ENCODE assay signal across 12 cellular contexts in the genomic region with DNA sequence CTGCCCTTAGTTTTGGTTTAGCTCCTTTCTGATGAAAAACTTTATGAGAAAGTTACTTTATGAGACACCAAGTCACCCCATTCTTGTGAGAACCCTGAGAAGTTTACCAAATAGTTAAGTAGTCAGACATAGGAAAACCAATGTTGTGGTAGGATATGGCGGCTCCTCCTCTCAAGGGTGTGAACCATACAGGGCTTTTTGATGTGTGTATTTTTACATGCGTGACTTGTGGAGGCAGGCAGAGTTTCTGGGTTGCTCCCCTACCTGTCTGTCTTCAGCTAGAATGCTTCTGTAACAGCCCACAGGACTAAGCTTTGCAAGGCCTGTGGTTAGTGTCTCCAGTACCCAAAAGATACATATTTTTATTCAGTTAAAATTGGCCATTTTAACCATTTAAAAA. TPM values are rescaled to one million over a fixed set of nuclear protein-coding genes. Genes with fewer than 3 reads are reported as not detected.
DNase-seq lines count a peak whose midpoint lies in the region; ATAC-seq and TF ChIP-seq lines count a peak whose summit lies in the region.
"Had no signal": no experiment of that assay in that cellular context is flagged by ENCODE, and none has a peak within 500 bp of the region (broad histone marks: within the 10 kb centered on the region; RNA-seq: fewer than 3 reads in every experiment).

No MANE protein-coding gene starts in this region.

- H3K9me3 Mint-ChIP-seq in naive thymus-derived CD4-positive, alpha-beta T cell, result peaks cover 0 to 8% (median 0%) of the 10 kb centered on the region in 11 donors

- WGBS in stomach, 5 donors, result 73 to 83% (median 77%) methylated on average over 2 of the region's 2 CpGs

- H3K27ac ChIP-seq in naive thymus-derived CD4-positive, alpha-beta T cell (ENCODE audit: low read depth, low read length), result peak overlapping the region; percentile 85
- peak overlapping the region in 2 of 5 donors; percentile 42 to 53 for H3K27ac ChIP-seq in stomach
- no peak overlapping the region for H3K27ac ChIP-seq in PC-3 (ENCODE audit: low read length)
- H3K27ac ChIP-seq: neutrophil, tibial artery had no signal

- H3K27me3 ChIP-seq in naive thymus-derived CD4-positive, alpha-beta T cell (ENCODE audit: control insufficient read depth in 2 of 2, insufficient read depth in 2 of 2, low read length in 2 of 2), result no peaks in the 10 kb centered on the region
- H3K27me3 ChIP-seq in stomach (no peaks in the 10 kb centered on the region), PC-3 (ENCODE audit: low read length) (no peaks in the 10 kb centered on the region)
- H3K27me3 ChIP-seq: neutrophil, tibial artery had no signal

- H3K4me3 ChIP-seq in naive thymus-derived CD4-positive, alpha-beta T cell (ENCODE audit: low read length), result peak overlapping the region; percentile 55
- H3K4me3 ChIP-seq in stomach, result no peak overlapping the region
- no peak overlapping the region for H3K4me3 ChIP-seq in PC-3 (ENCODE audit: low read length)
- H3K4me3 ChIP-seq: tibial artery had no signal

- H3K9ac ChIP-seq in PC-3 (ENCODE audit: low read length), result no peak overlapping the region

- H3K36me3 Mint-ChIP-seq in naive thymus-derived CD4-positive, alpha-beta T cell, result peaks cover 0 to 39% (median 20%) of the 10 kb centered on the region in 5 donors

- peak; percentile 47 for DNase-seq in activated T-cell treated with anti-CD3 and anti-CD28 coated beads for 24 hours (ENCODE audit: low read depth)
- DNase-seq in naive thymus-derived CD4-positive, alpha-beta T cell, result peak in 8 of 9 donors; percentile 49 to 90 (median 86)
- no peak for DNase-seq in stomach
- no peak for DNase-seq in DMS153 (lab: John Stamatoyannopoulos, UW)
- no peak for DNase-seq in PC-3
- DNase-seq: KBM-7, tibial artery had no signal

- H3K9me3 ChIP-seq in naive thymus-derived CD4-positive, alpha-beta T cell (ENCODE audit: control insufficient read depth in 2 of 3, low read length in 3 of 3), result no peaks in the 10 kb centered on the region
- H3K9me3 ChIP-seq in stomach, result no peaks in the 10 kb centered on the region
- no peaks in the 10 kb centered on the region for H3K9me3 ChIP-seq in PC-3 (ENCODE audit: low read length)
- H3K9me3 ChIP-seq: neutrophil, tibial artery had no signal

- peaks cover 83 to 87% of the 10 kb centered on the region in 2 donors for H3K4me1 ChIP-seq in naive thymus-derived CD4-positive, alpha-beta T cell (ENCODE audit: control insufficient read depth in 2 of 2, insufficient read depth in 2 of 2, low read length in 2 of 2)
- H3K4me1 ChIP-seq in stomach (peaks cover 11 to 71% (median 46%) of the 10 kb centered on the region in 4 donors), PC-3 (ENCODE audit: insufficient read depth, low read length) (no peaks in the 10 kb centered on the region)

- no peak for TF ChIP-seq POLR2A in stomach (IDR thresholded peaks at IDR 0.05)

- TF ChIP-seq EP300 in stomach (IDR thresholded peaks at IDR 0.05), result no peak

- no TSS peak for BruUV-seq in PC-3 (replicated peaks; lab: Mats Ljungman, UMichigan)

- H3K4me3 Mint-ChIP-seq in naive thymus-derived CD4-positive, alpha-beta T cell, result peak overlapping the region; percentile 69 to 95 (median 88)

- no peak overlapping the region for H2AFZ ChIP-seq in PC-3 (ENCODE audit: low read length)

- no peaks in the 10 kb centered on the region for H3F3A ChIP-seq in PC-3 (ENCODE audit: low read length, unreplicated experiment)

- H4K20me1 ChIP-seq in PC-3 (ENCODE audit: low read length), result peaks cover 5% of the 10 kb centered on the region; the same call in 1 of the 2 replicates

- ATAC-seq in GM18511 (IDR thresholded peaks at IDR 0.05; ENCODE audit: unreplicated experiment), result peak; percentile 75
- ATAC-seq in HG03135 (IDR thresholded peaks at IDR 0.05; ENCODE audit: unreplicated experiment), result peak; percentile 56
- peak; percentile 91 for ATAC-seq in naive thymus-derived CD4-positive, alpha-beta T cell
- ATAC-seq in HG03457 (IDR thresholded peaks at IDR 0.05; ENCODE audit: unreplicated experiment), result no peak
- no peak for ATAC-seq in PC-3

- no peaks in the 10 kb centered on the region for H3K9me2 ChIP-seq in PC-3 (replicated peaks; ENCODE audit: low read length)

- no peaks in the 10 kb centered on the region for H3K36me3 ChIP-seq in naive thymus-derived CD4-positive, alpha-beta T cell (ENCODE audit: control insufficient read depth in 2 of 3, insufficient read depth in 3 of 3, low read length in 3 of 3)
- H3K36me3 ChIP-seq in stomach, result peaks cover 0 to 6% (median 2%) of the 10 kb centered on the region in 4 donors
- no peaks in the 10 kb centered on the region for H3K36me3 ChIP-seq in PC-3 (ENCODE audit: low read depth, low read length)

- peaks cover 62 to 99% (median 89%) of the 10 kb centered on the region in 7 donors for H3K4me1 Mint-ChIP-seq in naive thymus-derived CD4-positive, alpha-beta T cell

- TF ChIP-seq CTCF in stomach (IDR thresholded peaks at IDR 0.05) (no peak), PC-3 (conservative IDR thresholded peaks at IDR 0.05; ENCODE audit: low read depth, low read length) (no peak)

- CTCF ChIA-PET in naive thymus-derived CD4-positive, alpha-beta T cell (lab: Charles Lee), result interaction anchor here (0.6 to 2.4 kb wide), 10 partner anchors 12 to 51 kb away, joined by 3 to 16 read pairs (median 4); a partner anchor contains a TSS
- CTCF ChIA-PET in PC-3 (lab: Charles Lee), result no interaction called here

- no peaks in the 10 kb centered on the region for H3K27me3 Mint-ChIP-seq in naive thymus-derived CD4-positive, alpha-beta T cell

- POLR2A ChIA-PET in naive thymus-derived CD4-positive, alpha-beta T cell (lab: Charles Lee), result interaction anchor here (0.6 to 7.4 kb wide), 22 partner anchors 9 to 277 kb away, joined by 3 to 273 read pairs (median 6); a partner anchor contains a TSS
- POLR2A ChIA-PET in PC-3 (lab: Charles Lee; ENCODE audit: unreplicated experiment), result no interaction called here

- intact Hi-C loops in naive thymus-derived CD4-positive, alpha-beta T cell (cut with micrococcal nuclease), result loop anchor here (1.0 to 10.0 kb wide), 15 partner anchors 10 to 386 kb away; a partner anchor contains a TSS
- intact Hi-C loops in stomach (cut with DNase I; ENCODE audit: low total_unique reads) (no loop called here), PC-3 (cut with micrococcal nuclease) (no loop called here)

- peaks cover 96% of the 10 kb centered on the region for H3K79me2 ChIP-seq in PC-3 (ENCODE audit: low read length)

- no peak overlapping the region for H3K4me2 ChIP-seq in PC-3 (ENCODE audit: low read length)

- peak overlapping the region; percentile 82 to 100 (median 99) for H3K27ac Mint-ChIP-seq in naive thymus-derived CD4-positive, alpha-beta T cell

RNA-seq across cellular contexts. Expression of a gene that starts 18.3 kb away (rescaled TPM):
- 100 to 1,000 TPM in 2 of 5 experiments, 10 to 100 TPM in 3; 63.3 to 114 (median 90.2) TPM for total RNA-seq in naive thymus-derived CD4-positive, alpha-beta T cell
- polyA plus RNA-seq in naive thymus-derived CD4-positive, alpha-beta T cell, result 100 to 1,000 TPM; 142 TPM
- total RNA-seq in stomach (10 to 100 TPM; 18.1 to 68.8 (median 35.1) TPM), PC-3 (2014; rRNA removed) (34.5 and 37.1 TPM in 2 replicates)
- polyA plus RNA-seq in stomach, result 10 to 100 TPM; 37.3 to 53.7 (median 42.9) TPM

RNA-seq across cellular contexts. Expression of a gene that starts 39.2 kb away (rescaled TPM):
- total RNA-seq in naive thymus-derived CD4-positive, alpha-beta T cell, result 10 to 100 TPM; 11.5 to 40.4 (median 21.1) TPM
- polyA plus RNA-seq in naive thymus-derived CD4-positive, alpha-beta T cell, result 10 to 100 TPM; 27.9 to 35.9 TPM
- total RNA-seq in stomach (not detected), PC-3 (2014; rRNA removed) (not detected in 2 replicates)
- polyA plus RNA-seq in stomach, result under 1 TPM in 2 of 3 donors, not detected in 1; 0.68 to 0.76 TPM
- total RNA-seq: fibroblast of lung had no signal
- polyA plus RNA-seq: fibroblast of lung had no signal

Comparison
In these comparisons a context has a peak if more than half of its experiments do, and no peak if none do; other contexts are left out.
1. ATAC-seq: peak in GM18511 (single experiment), HG03135 (single experiment) and naive thymus-derived CD4-positive, alpha-beta T cell (single experiment); none in HG03457 (single experiment) and PC-3 (single experiment).
2. DNase-seq: peak in activated T-cell treated with anti-CD3 and anti-CD28 coated beads for 24 hours (single experiment) and naive thymus-derived CD4-positive, alpha-beta T cell (8 of 9); none in stomach (single experiment), DMS153 (single experiment) and PC-3 (single experiment).
3. RNA of a gene that starts 39.2 kb away (total RNA-seq): 11.5 to 40.4 TPM in naive thymus-derived CD4-positive, alpha-beta T cell; not detected in stomach and not detected in PC-3; every median in the first group is over 10 times any median in the second.
4. intact Hi-C loops: an anchor here in naive thymus-derived CD4-positive, alpha-beta T cell (1.0 to 10.0 kb wide); none called in stomach and PC-3.